ENCODE assay signal across 1 cellular context in genomic region chr1:213393860-213394259, GRCh38.
TF ChIP-seq lines count a peak whose summit lies in the region.

No MANE protein-coding gene starts in this region.

TF ChIP-seq in HepG2, 621 proteins besides CTCF, POLR2A, EP300 and RAD21 (continued from another document and continues in another):
- TF ChIP-seq ZNF646 (CRISPR knock-in tag; IDR thresholded peaks at IDR 0.05) (no peak), JUN (CRISPR knock-in tag; IDR thresholded peaks at IDR 0.05) (no peak), CBX2 (IDR thresholded peaks at IDR 0.05; ENCODE audit: low read depth, low read length) (no peak), CBX2 (CRISPR knock-in tag; IDR thresholded peaks at IDR 0.05; ENCODE audit: low read depth) (no peak), MAF1 (CRISPR knock-in tag; IDR thresholded peaks at IDR 0.05; ENCODE audit: borderline replicate concordance) (no peak), MATR3 (CRISPR knock-in tag; IDR thresholded peaks at IDR 0.05) (no peak), HMGXB4 (CRISPR knock-in tag; IDR thresholded peaks at IDR 0.05; ENCODE audit: borderline replicate concordance in 1 of 2, low read depth in 1 of 2) (no peak; a peak in 1 of 4 replicates), THAP11 (CRISPR knock-in tag; IDR thresholded peaks at IDR 0.05) (no peak), MYC (CRISPR knock-in tag; IDR thresholded peaks at IDR 0.05; ENCODE audit: borderline replicate concordance) (peak; percentile 85), FOXO1 (CRISPR knock-in tag; IDR thresholded peaks at IDR 0.05) (peak; percentile 92), SRY (CRISPR knock-in tag; IDR thresholded peaks at IDR 0.05) (no peak), ZMYM3 (CRISPR knock-in tag; IDR thresholded peaks at IDR 0.05) (peak; percentile 68), THAP7 (CRISPR knock-in tag; IDR thresholded peaks at IDR 0.05) (no peak), ZFX (CRISPR knock-in tag; IDR thresholded peaks at IDR 0.05; ENCODE audit: low read depth) (no peak), PHB2 (IDR thresholded peaks at IDR 0.05; ENCODE audit: partially characterized antibody) (no peak), TEF (CRISPR knock-in tag; IDR thresholded peaks at IDR 0.05) (no peak), ZNF101 (CRISPR knock-in tag; IDR thresholded peaks at IDR 0.05; ENCODE audit: borderline replicate concordance, low read depth) (no peak), ZKSCAN5 (CRISPR knock-in tag; IDR thresholded peaks at IDR 0.05) (no peak), ZNF878 (CRISPR knock-in tag; IDR thresholded peaks at IDR 0.05) (no peak), ZNF7 (CRISPR knock-in tag; IDR thresholded peaks at IDR 0.05) (no peak), ZNF589 (CRISPR knock-in tag; conservative IDR thresholded peaks at IDR 0.05) (no peak), SOX5 (CRISPR knock-in tag; IDR thresholded peaks at IDR 0.05; ENCODE audit: borderline replicate concordance) (peak; percentile 33; the same call in 1 of the 2 replicates), ZNF354B (CRISPR knock-in tag; IDR thresholded peaks at IDR 0.05) (no peak), ZFYVE20 (CRISPR knock-in tag; IDR thresholded peaks at IDR 0.05; ENCODE audit: borderline replicate concordance, low read depth) (no peak), RAD51 (IDR thresholded peaks at IDR 0.05; ENCODE audit: borderline replicate concordance) (no peak), ZNF205 (CRISPR knock-in tag; IDR thresholded peaks at IDR 0.05) (no peak), AHDC1 (CRISPR knock-in tag; IDR thresholded peaks at IDR 0.05; ENCODE audit: borderline replicate concordance) (peak; percentile 67; the same call in 1 of the 2 replicates), TFDP2 (CRISPR knock-in tag; IDR thresholded peaks at IDR 0.05) (no peak), SKI (IDR thresholded peaks at IDR 0.05; ENCODE audit: partially characterized antibody) (no peak), BORCS8-MEF2B (CRISPR knock-in tag; IDR thresholded peaks at IDR 0.05) (0 out of 2 replicates have a peak, but pooled peaks have one; percentile 19), HMG20B (CRISPR knock-in tag; conservative IDR thresholded peaks at IDR 0.05) (no peak), ZNF564 (CRISPR knock-in tag; IDR thresholded peaks at IDR 0.05) (no peak; the same call in 1 of the 2 replicates), NFAT5 (CRISPR knock-in tag; IDR thresholded peaks at IDR 0.05) (0 out of 2 replicates have a peak, but pooled peaks have one; percentile 64), DBP (CRISPR knock-in tag; IDR thresholded peaks at IDR 0.05; ENCODE audit: not compliant biosample characterization) (no peak), ARNT2 (CRISPR knock-in tag; IDR thresholded peaks at IDR 0.05; ENCODE audit: low read depth) (no peak), HMG20A (CRISPR knock-in tag; IDR thresholded peaks at IDR 0.05; ENCODE audit: borderline replicate concordance) (peak; percentile 64; the same call in 1 of the 2 replicates)
